In genomic region chr4:169100656-169101055, GRCh38 we compare ENCODE assay signal across 14 cellular contexts.
A peak's percentile ranks its signal among the peaks of the same experiment; 100 is the strongest.
DNase-seq lines count a peak whose midpoint lies in the region; ATAC-seq and TF ChIP-seq lines count a peak whose summit lies in the region.
"Had no signal": no experiment of that assay in that cellular context is flagged by ENCODE, and none has a peak within 500 bp of the region (broad histone marks: within the 10 kb centered on the region; RNA-seq: fewer than 3 reads in every experiment).

No MANE protein-coding gene starts in this region.

- intact Hi-C loops in heart right ventricle (cut with DNase I) (no loop called here), Right ventricle myocardium superior (cut with DNase I) (no loop called here), transverse colon (cut with DNase I; ENCODE audit: low total_unique reads) (no loop called here), MCF 10A (cut with micrococcal nuclease) (no loop called here)

- POLR2A ChIA-PET in MCF 10A (lab: Yijun Ruan, JAX) = no interaction called here
- POLR2A ChIA-PET in activated CD4-positive, alpha-beta memory T cell treated with anti-CD3 and anti-CD28 coated beads, Interleukin-2, amount 10 ng/mL, durations not matched to agents 7 days and 5 days (lab: Charles Lee) = no interaction called here

- no peak overlapping the region for H2BK15ac ChIP-seq in mesendoderm (replicated peaks; ENCODE audit: low read depth)

- no peak overlapping the region for H3K18ac ChIP-seq in mesendoderm (ENCODE audit: low read length)

- no peak overlapping the region for H3K27ac Mint-ChIP-seq in MCF 10A (ENCODE audit: low read depth, unreplicated experiment)
- H3K27ac Mint-ChIP-seq in activated CD4-positive, alpha-beta memory T cell treated with anti-CD3 and anti-CD28 coated beads, Interleukin-2, amount 10 ng/mL, durations not matched to agents 7 days and 5 days = no peak overlapping the region

- H3K4me3 Mint-ChIP-seq in MCF 10A (ENCODE audit: unreplicated experiment) = no peak overlapping the region
- no peak overlapping the region for H3K4me3 Mint-ChIP-seq in activated CD4-positive, alpha-beta memory T cell treated with anti-CD3 and anti-CD28 coated beads, Interleukin-2, amount 10 ng/mL, durations not matched to agents 7 days and 5 days
- H3K4me3 Mint-ChIP-seq: central memory CD8-positive, alpha-beta T cell had no signal

- no peak overlapping the region for H4K8ac ChIP-seq in mesendoderm (ENCODE audit: low read depth, low read length)

- TF ChIP-seq EP300 in transverse colon (IDR thresholded peaks at IDR 0.05; ENCODE audit: low read depth) = no peak

- H3K27me3 ChIP-seq in heart right ventricle (no peaks in the 10 kb centered on the region), mesendoderm (ENCODE audit: insufficient read depth, low read length, poor library complexity) (no peaks in the 10 kb centered on the region), transverse colon (no peaks in the 10 kb centered on the region)

- DNase-seq in heart right ventricle (no peak), Right ventricle myocardium superior (no peak), UCSD-AML1 (lab: John Stamatoyannopoulos, UW; ENCODE audit: unreplicated experiment) (peak; percentile 9), mesendoderm (peak; percentile 76), transverse colon (no peak), MCF 10A (ENCODE audit: unreplicated experiment) (no peak), superior temporal gyrus (ENCODE audit: extremely low spot score) (no peak)
- no peak for DNase-seq in activated CD4-positive, alpha-beta memory T cell treated with anti-CD3 and anti-CD28 coated beads, Interleukin-2, amount 10 ng/mL, durations not matched to agents 7 days and 5 days
- DNase-seq: activated CD4-positive, alpha-beta T cell treated with anti-CD3 and anti-CD28 coated beads, Interleukin-2, amount 50 U/mL, for 48 hours; activated gamma-delta T cell treated with Interleukin-2 at 50 U/mL for 16 hours; PC-9; T-helper 2 cell had no signal

- H3K4me2 ChIP-seq in mesendoderm (ENCODE audit: low read length) = no peak overlapping the region
- H3K4me2 ChIP-seq: A549, PC-9 had no signal

- H2BK120ac ChIP-seq in mesendoderm (ENCODE audit: low read depth, low read length) = no peak overlapping the region

- H3K79me2 ChIP-seq in mesendoderm (ENCODE audit: control insufficient read depth, insufficient read depth, low read length) = no peaks in the 10 kb centered on the region

- peaks cover 9% of the 10 kb centered on the region for H3K4me1 Mint-ChIP-seq in MCF 10A (ENCODE audit: insufficient read depth, unreplicated experiment)
- no peaks in the 10 kb centered on the region for H3K4me1 Mint-ChIP-seq in activated CD4-positive, alpha-beta memory T cell treated with anti-CD3 and anti-CD28 coated beads, Interleukin-2, amount 10 ng/mL, durations not matched to agents 7 days and 5 days
- H3K4me1 Mint-ChIP-seq: central memory CD8-positive, alpha-beta T cell had no signal

- H3K27me3 Mint-ChIP-seq in MCF 10A (ENCODE audit: insufficient read depth, unreplicated experiment) = no peaks in the 10 kb centered on the region
- peaks cover 5% of the 10 kb centered on the region for H3K27me3 Mint-ChIP-seq in activated CD4-positive, alpha-beta memory T cell treated with anti-CD3 and anti-CD28 coated beads, Interleukin-2, amount 10 ng/mL, durations not matched to agents 7 days and 5 days

- no peak overlapping the region for H3K4me3 ChIP-seq in heart right ventricle
- H3K4me3 ChIP-seq in mesendoderm (ENCODE audit: low read length) = no peak overlapping the region
- H3K4me3 ChIP-seq in transverse colon = no peak overlapping the region
- H3K4me3 ChIP-seq: A549, PC-9 had no signal

- peaks cover 0 to 54% (median 13%) of the 10 kb centered on the region in 9 donors for H3K36me3 ChIP-seq in heart right ventricle
- H3K36me3 ChIP-seq in mesendoderm (ENCODE audit: control insufficient read depth, insufficient read depth, low read length) = peaks cover 3% of the 10 kb centered on the region
- peaks cover 0 to 21% (median 9%) of the 10 kb centered on the region in 4 donors for H3K36me3 ChIP-seq in transverse colon

- BruUV-seq in MCF 10A (replicated peaks; lab: Mats Ljungman, UMichigan) = no TSS peak

- H3K27ac ChIP-seq in heart right ventricle (peak overlapping the region in 7 of 10 donors; percentile 9 to 81 (median 72)), mesendoderm (ENCODE audit: low read depth, low read length) (no peak overlapping the region), transverse colon (peak overlapping the region; percentile 9 to 70 (median 40))
- H3K27ac ChIP-seq: A549, PC-9 had no signal

- TF ChIP-seq POLR2A in transverse colon (IDR thresholded peaks at IDR 0.05) = no peak

- H4K5ac ChIP-seq in mesendoderm (ENCODE audit: low read length) = no peak overlapping the region

- WGBS in heart right ventricle, 2 donors = 79 to 93% methylated on average over 4 of the region's 4 CpGs
- no CpG with 5 or more reads among the region's 4 CpGs for WGBS in mesendoderm (ENCODE audit: extremely low coverage, insufficient coverage, low lambda C conversion rate)
- 77 to 92% methylated on average over 3 to 4 of the region's 4 CpGs for WGBS in transverse colon (ENCODE audit: low coverage in 1 of 2), 2 donors

- H2AK5ac ChIP-seq in mesendoderm (ENCODE audit: low read length) = no peak overlapping the region

- in situ Hi-C loops in transverse colon (cut with MboI; ENCODE audit: low pct_ligation_motif_present in 1 of 4, low pct_unique_long_range_greater_than_20kb in 1 of 4, low sequenced_read_pairs in 3 of 4) = loop anchor here in 1 of 4 donors (25.0 kb wide), 1 partner anchor 387 kb away; no protein-coding TSS in a partner anchor

- no peak overlapping the region for H3K23ac ChIP-seq in mesendoderm (ENCODE audit: low read length)

- no peak overlapping the region for H3K9ac ChIP-seq in mesendoderm (ENCODE audit: low read length)

- no peaks in the 10 kb centered on the region for H3K79me1 ChIP-seq in mesendoderm (ENCODE audit: low read length)

- peaks cover 20% of the 10 kb centered on the region for H3K36me3 Mint-ChIP-seq in MCF 10A (ENCODE audit: insufficient read depth, unreplicated experiment)
- no peaks in the 10 kb centered on the region for H3K36me3 Mint-ChIP-seq in activated CD4-positive, alpha-beta memory T cell treated with anti-CD3 and anti-CD28 coated beads, Interleukin-2, amount 10 ng/mL, durations not matched to agents 7 days and 5 days (ENCODE audit: low read depth)

- H3K9me3 Mint-ChIP-seq in MCF 10A (ENCODE audit: unreplicated experiment) = no peaks in the 10 kb centered on the region
- H3K9me3 Mint-ChIP-seq in activated CD4-positive, alpha-beta memory T cell treated with anti-CD3 and anti-CD28 coated beads, Interleukin-2, amount 10 ng/mL, durations not matched to agents 7 days and 5 days = no peaks in the 10 kb centered on the region
- H3K9me3 Mint-ChIP-seq: central memory CD8-positive, alpha-beta T cell had no signal

- peaks cover 0 to 39% (median 24%) of the 10 kb centered on the region in 9 donors for H3K4me1 ChIP-seq in heart right ventricle
- peaks cover 3% of the 10 kb centered on the region for H3K4me1 ChIP-seq in mesendoderm (ENCODE audit: control insufficient read depth, low read depth, low read length)
- H3K4me1 ChIP-seq in transverse colon = peaks cover 0 to 21% (median 9%) of the 10 kb centered on the region in 4 donors

- CTCF ChIA-PET in MCF 10A (lab: Yijun Ruan, JAX) = interaction anchor here (0.6 to 1.2 kb wide), 2 partner anchors 49 to 424 kb away, joined by 3 to 5 read pairs; no protein-coding TSS in a partner anchor
- CTCF ChIA-PET in activated CD4-positive, alpha-beta memory T cell treated with anti-CD3 and anti-CD28 coated beads, Interleukin-2, amount 10 ng/mL, durations not matched to agents 7 days and 5 days (lab: Charles Lee) = no interaction called here

- ATAC-seq in heart right ventricle = no peak
- no peak for ATAC-seq in Right ventricle myocardium superior (ENCODE audit: poor library complexity)
- ATAC-seq: A549 had no signal

- H2BK5ac ChIP-seq in mesendoderm (ENCODE audit: low read length) = no peak overlapping the region

- TF ChIP-seq CTCF in heart right ventricle (IDR thresholded peaks at IDR 0.05) (no peak), transverse colon (IDR thresholded peaks at IDR 0.05) (no peak), MCF 10A (IDR thresholded peaks at IDR 0.05; ENCODE audit: unreplicated experiment) (no peak)

- H3K4ac ChIP-seq in mesendoderm (ENCODE audit: low read depth, low read length) = no peak overlapping the region

- H3K9me3 ChIP-seq in heart right ventricle = peaks cover 0 to 7% (median 0%) of the 10 kb centered on the region in 11 donors
- no peaks in the 10 kb centered on the region for H3K9me3 ChIP-seq in transverse colon
- H3K9me3 ChIP-seq: A549 had no signal

- no peak overlapping the region for H3K56ac ChIP-seq in mesendoderm (ENCODE audit: low read length)

Comparison
In these comparisons a context has a peak if more than half of its experiments do, and no peak if none do; other contexts are left out.
1. DNase-seq: peak in UCSD-AML1 (single experiment) and mesendoderm (single experiment); none in heart right ventricle (0 of 2), Right ventricle myocardium superior (single experiment), transverse colon (single experiment), MCF 10A (single experiment), activated CD4-positive, alpha-beta memory T cell treated with anti-CD3 and anti-CD28 coated beads, Interleukin-2, amount 10 ng/mL, durations not matched to agents 7 days and 5 days (single experiment) and superior temporal gyrus (single experiment).